ENCODE assay signal across 12 cellular contexts in the genomic region with DNA sequence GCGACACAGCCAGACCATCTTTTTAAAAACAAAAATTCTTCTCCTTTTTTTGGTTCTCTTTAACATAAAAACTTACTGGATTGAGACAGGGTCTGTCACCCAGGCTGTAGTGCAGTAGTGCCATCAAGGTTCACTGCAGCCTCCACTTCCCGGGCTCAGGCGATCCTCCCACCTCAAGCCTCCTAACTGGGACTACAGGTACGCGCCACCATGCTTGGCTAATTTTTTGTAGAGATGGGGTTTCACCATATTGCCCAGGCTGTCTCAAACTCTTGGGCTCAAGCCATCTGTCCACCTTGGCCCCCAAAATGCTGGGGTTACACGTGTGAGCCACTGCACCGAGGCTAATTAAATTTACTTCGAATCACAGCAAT. TPM values are rescaled to one million over a fixed set of nuclear protein-coding genes. Genes with fewer than 3 reads are reported as not detected.
DNase-seq lines count a peak whose midpoint lies in the region; ATAC-seq, FAIRE-seq and TF ChIP-seq lines count a peak whose summit lies in the region.
"Had no signal": no experiment of that assay in that cellular context is flagged by ENCODE, and none has a peak within 500 bp of the region (broad histone marks: within the 10 kb centered on the region; RNA-seq: fewer than 3 reads in every experiment).

No MANE protein-coding gene starts in this region.

- H3K4me3 ChIP-seq in Caco-2 (ENCODE audit: low read depth, low read length), result no peak overlapping the region
- no peak overlapping the region for H3K4me3 ChIP-seq in HEK293 (ENCODE audit: low read depth, low read length)
- H3K4me3 ChIP-seq in K562, result no peak overlapping the region
- H3K4me3 ChIP-seq in naive thymus-derived CD4-positive, alpha-beta T cell (ENCODE audit: low read length), result no peak overlapping the region

- no peaks in the 10 kb centered on the region for H3K27me3 ChIP-seq in Caco-2 (replicated peaks; ENCODE audit: control insufficient read depth, insufficient read depth, low read length)
- no peaks in the 10 kb centered on the region for H3K27me3 ChIP-seq in K562 (ENCODE audit: control insufficient read depth in 2 of 2, insufficient read depth in 2 of 2, low read length in 2 of 2)
- H3K27me3 ChIP-seq in naive thymus-derived CD4-positive, alpha-beta T cell (ENCODE audit: control insufficient read depth in 2 of 2, insufficient read depth in 2 of 2, low read length in 2 of 2), result no peaks in the 10 kb centered on the region

- no peak; the same call in 1 of the 2 replicates for TF ChIP-seq POLR2A in K562 (conservative IDR thresholded peaks at IDR 0.05)

- TF ChIP-seq CTCF in Caco-2 (IDR thresholded peaks at IDR 0.05; ENCODE audit: insufficient read depth in 1 of 2, low read depth in 1 of 2, low read length in 1 of 2, severe bottlenecking in 1 of 2, unreplicated experiment in 1 of 2), result no peak
- no peak for TF ChIP-seq CTCF in HEK293 (tag by site-specific recombination; IDR thresholded peaks at IDR 0.05)
- TF ChIP-seq CTCF in K562 (IDR thresholded peaks at IDR 0.05 in 2 of 3, conservative IDR thresholded peaks at IDR 0.05 in 1 of 3; ENCODE audit: insufficient read depth in 2 of 3, low read depth in 1 of 3, low read length in 3 of 3), result no peak

- H4K20me1 ChIP-seq in K562 (replicated peaks; ENCODE audit: control insufficient read depth, insufficient read depth, low read length), result 0 out of 2 replicates have a peak, but pooled peaks cover 2% of the 10 kb centered on the region

- H3K27ac ChIP-seq in HEK293 (ENCODE audit: extremely low read depth, low read depth, low read length), result no peak overlapping the region
- H3K27ac ChIP-seq in K562 (ENCODE audit: extremely low read depth, low read depth, low read length), result no peak overlapping the region
- H3K27ac ChIP-seq in naive thymus-derived CD4-positive, alpha-beta T cell (ENCODE audit: low read depth, low read length), result no peak overlapping the region
- H3K27ac ChIP-seq: parathyroid adenoma had no signal

- H3K27me3 Mint-ChIP-seq in Caco-2 (ENCODE audit: insufficient read depth, unreplicated experiment), result no peaks in the 10 kb centered on the region
- no peaks in the 10 kb centered on the region for H3K27me3 Mint-ChIP-seq in naive thymus-derived CD4-positive, alpha-beta T cell
- H3K27me3 Mint-ChIP-seq: activated B cell treated with CpG ODN at 0.5 μM for 24 hours had no signal

- WGBS in K562 (ENCODE audit: insufficient coverage, low coverage, missing lambda C conversion rate), result 64% methylated on average over 8 of the region's 8 CpGs

- H3K4me1 ChIP-seq in Caco-2, result peaks cover 3% of the 10 kb centered on the region; the same call in 1 of the 2 replicates
- H3K4me1 ChIP-seq in HEK293 (ENCODE audit: control insufficient read depth, insufficient read depth, low read length), result no peaks in the 10 kb centered on the region
- H3K4me1 ChIP-seq in K562 (replicated peaks in 1 of 2; ENCODE audit: control insufficient read depth in 2 of 2, insufficient read depth in 2 of 2, low read length in 2 of 2), result peaks cover 0 to 4% of the 10 kb centered on the region in 2 experiments; a peak in 3 of 5 replicates
- peaks cover 0 to 3% of the 10 kb centered on the region in 2 donors for H3K4me1 ChIP-seq in naive thymus-derived CD4-positive, alpha-beta T cell (ENCODE audit: control insufficient read depth in 2 of 2, insufficient read depth in 2 of 2, low read length in 2 of 2)
- H3K4me1 ChIP-seq: parathyroid adenoma had no signal

- DNase-seq in Caco-2 (no peak), K562 (ENCODE audit: extremely low read depth in 1 of 4, low spot score in 3 of 4) (no peak), CD1c-positive myeloid dendritic cell (ENCODE audit: extremely low spot score) (no peak), A172 (ENCODE audit: low spot score) (no peak)
- DNase-seq in naive thymus-derived CD4-positive, alpha-beta T cell, result no peak
- DNase-seq in stimulated activated CD4-positive, alpha-beta T cell treated with anti-CD3 and anti-CD28 coated beads, Interleukin-2, amount 100 ng/mL, for 48 hours, result no peak
- DNase-seq: activated B cell treated with CpG ODN at 0.5 μM for 24 hours, DMS79, foreskin melanocyte, SHP77 treated with DMSO at 0.1 percent for 48 hours had no signal

- peaks cover 94% of the 10 kb centered on the region for H3K36me3 Mint-ChIP-seq in Caco-2 (ENCODE audit: insufficient read depth, unreplicated experiment)
- H3K36me3 Mint-ChIP-seq in naive thymus-derived CD4-positive, alpha-beta T cell, result peaks cover 0 to 27% (median 17%) of the 10 kb centered on the region in 5 donors

- no peak overlapping the region for H3K9ac ChIP-seq in K562 (ENCODE audit: insufficient read depth in 1 of 2, low read depth in 2 of 2, low read length in 2 of 2)
- H3K9ac ChIP-seq: parathyroid adenoma had no signal

- POLR2A ChIA-PET in Caco-2 (lab: Charles Lee) (no interaction called here), HEK293 (lab: Yijun Ruan, JAX) (interaction anchor here (1.0 to 5.6 kb wide), 2 partner anchors 13 to 21 kb away, joined by 3 to 57 read pairs; a partner anchor contains a TSS), K562 (lab: Yijun Ruan, JAX) (interaction anchor here (1.0 to 2.4 kb wide), 4 partner anchors 10 to 14 kb away, joined by 3 to 10 read pairs (median 8); a partner anchor contains a TSS)
- POLR2A ChIA-PET in naive thymus-derived CD4-positive, alpha-beta T cell (lab: Charles Lee), result interaction anchor here (1.8 kb wide), 1 partner anchor 14 kb away, joined by 9 read pairs; a partner anchor contains a TSS

- CTCF ChIA-PET in Caco-2 (lab: Charles Lee) (no interaction called here), HEK293 (lab: Yijun Ruan, JAX) (interaction anchor here (0.8 kb wide), 1 partner anchor 206 kb away, joined by 5 read pairs; no protein-coding TSS in a partner anchor), K562 (lab: Yijun Ruan, JAX; ENCODE audit: low intra/inter-chr PET ratio) (no interaction called here)
- CTCF ChIA-PET in naive thymus-derived CD4-positive, alpha-beta T cell (lab: Charles Lee), result interaction anchor here (0.5 kb wide), 1 partner anchor 287 kb away, joined by 3 read pairs; no protein-coding TSS in a partner anchor

- H3K27ac Mint-ChIP-seq in Caco-2 (ENCODE audit: unreplicated experiment), result peak overlapping the region; percentile 77
- H3K27ac Mint-ChIP-seq in naive thymus-derived CD4-positive, alpha-beta T cell, result peak overlapping the region in 8 of 9 donors; percentile 3 to 76 (median 24)

- peaks cover 6% of the 10 kb centered on the region for H3K4me1 Mint-ChIP-seq in Caco-2 (ENCODE audit: low read depth, unreplicated experiment)
- H3K4me1 Mint-ChIP-seq in naive thymus-derived CD4-positive, alpha-beta T cell, result peaks cover 1 to 27% (median 22%) of the 10 kb centered on the region in 7 donors

- FAIRE-seq in K562 (lab: Jason Lieb, UNC), result no peak

- no peak for TF ChIP-seq EP300 in K562 (IDR thresholded peaks at IDR 0.05; ENCODE audit: low read length)

- H2AFZ ChIP-seq in K562 (ENCODE audit: low read depth, low read length), result no peak overlapping the region
- H2AFZ ChIP-seq: parathyroid adenoma had no signal

- H3K9me3 ChIP-seq in Caco-2 (no peaks in the 10 kb centered on the region), HEK293 (ENCODE audit: control insufficient read depth, insufficient read depth, low read depth, low read length) (no peaks in the 10 kb centered on the region), K562 (replicated peaks; ENCODE audit: control insufficient read depth, insufficient read depth, low read depth, low read length) (no peaks in the 10 kb centered on the region)
- H3K9me3 ChIP-seq in naive thymus-derived CD4-positive, alpha-beta T cell (ENCODE audit: control insufficient read depth in 2 of 3, low read length in 3 of 3), result no peaks in the 10 kb centered on the region

- H3K4me2 ChIP-seq in K562 (ENCODE audit: insufficient read depth, low read length), result no peak overlapping the region

- in situ Hi-C loops in K562 (cut with MboI), result no loop called here

- H3K36me3 ChIP-seq in Caco-2 (ENCODE audit: control insufficient read depth, insufficient read depth, low read length) (no peaks in the 10 kb centered on the region), HEK293 (ENCODE audit: control insufficient read depth in 2 of 2, insufficient read depth in 1 of 2, low read length in 2 of 2) (peaks cover 19 to 43% of the 10 kb centered on the region in 2 experiments), K562 (ENCODE audit: control insufficient read depth, insufficient read depth, low read length) (peaks cover 44% of the 10 kb centered on the region)
- H3K36me3 ChIP-seq in naive thymus-derived CD4-positive, alpha-beta T cell (ENCODE audit: control insufficient read depth in 2 of 3, insufficient read depth in 3 of 3, low read length in 3 of 3), result peaks cover 16 to 40% (median 36%) of the 10 kb centered on the region in 3 experiments

- intact Hi-C loops in Caco-2 (cut with micrococcal nuclease; ENCODE audit: unreplicated experiment), result no loop called here
- intact Hi-C loops in K562 (cut with micrococcal nuclease), result no loop called here
- intact Hi-C loops in naive thymus-derived CD4-positive, alpha-beta T cell (cut with micrococcal nuclease), result no loop called here

- no peak for TF ChIP-seq RAD21 in K562 (CRISPR knock-in tag; conservative IDR thresholded peaks at IDR 0.05 in 1 of 2, IDR thresholded peaks at IDR 0.05 in 1 of 2)

- BruUV-seq in Caco-2 (replicated peaks; lab: Mats Ljungman, UMichigan) (no TSS peak), K562 (replicated peaks; lab: Mats Ljungman, UMichigan) (no TSS peak)

- H3K4me3 Mint-ChIP-seq in Caco-2 (ENCODE audit: unreplicated experiment), result peak overlapping the region; percentile 52
- no peak overlapping the region for H3K4me3 Mint-ChIP-seq in naive thymus-derived CD4-positive, alpha-beta T cell
- H3K4me3 Mint-ChIP-seq: activated B cell treated with CpG ODN at 0.5 μM for 24 hours had no signal

- H3K79me2 ChIP-seq in K562 (ENCODE audit: control insufficient read depth, insufficient read depth, low read length), result peaks cover 2% of the 10 kb centered on the region; the same call in 1 of the 3 replicates
- H3K79me2 ChIP-seq: parathyroid adenoma had no signal

- H3K9me1 ChIP-seq in K562 (ENCODE audit: control insufficient read depth, insufficient read depth, low read length), result no peaks in the 10 kb centered on the region

- H3K9me3 Mint-ChIP-seq in Caco-2 (ENCODE audit: unreplicated experiment), result no peaks in the 10 kb centered on the region
- H3K9me3 Mint-ChIP-seq in naive thymus-derived CD4-positive, alpha-beta T cell, result peaks cover 0 to 1% (median 0%) of the 10 kb centered on the region in 11 donors
- H3K9me3 Mint-ChIP-seq: activated B cell treated with CpG ODN at 0.5 μM for 24 hours had no signal

- ATAC-seq in K562, result peak; percentile 38
- peak; percentile 26 for ATAC-seq in naive thymus-derived CD4-positive, alpha-beta T cell

RNA-seq across cellular contexts. Expression of a gene that starts 13.8 kb away (rescaled TPM):
- 476 and 485 TPM in 2 replicates for total RNA-seq in Caco-2 (2022)
- 356 and 598 TPM in 2 replicates for total RNA-seq in K562 (2011; cell fraction: chromatin; rRNA removed; ENCODE audit: low replicate concordance)
- 228 and 233 TPM in 2 replicates for total RNA-seq in K562 (2011; cell fraction: nucleolus; rRNA removed)
- 308 and 408 TPM in 2 replicates for total RNA-seq in K562 (2011; cell fraction: nucleoplasm; rRNA removed)
- total RNA-seq in K562 (2014; rRNA removed), result 618 and 644 TPM in 2 replicates
- 459 and 532 TPM in 2 replicates for total RNA-seq in K562 (2014; rRNA removed; fragmentation: Illumina TruSeq; extraction: Trizol)
- 625 and 667 TPM in 2 replicates for total RNA-seq in K562 (2015; rRNA removed; fragmentation: Illumina TruSeq; extraction: Trizol)
- total RNA-seq in K562 (2021), result 505 and 531 TPM in 2 replicates
- polyA plus RNA-seq in K562 (2011; rRNA removed), result 462 and 670 TPM in 2 replicates
- 427 and 490 TPM in 2 replicates for polyA plus RNA-seq in K562 (2011; cell fraction: cytosol; rRNA removed)
- polyA plus RNA-seq in K562 (2011; cell fraction: nucleus; rRNA removed), result 679 and 733 TPM in 2 replicates
- 428 and 630 TPM in 2 replicates for polyA plus RNA-seq in K562 (2012)
- 718 and 883 TPM in 2 replicates for polyA plus RNA-seq in K562 (2014; fragmentation: Illumina TruSeq; extraction: Trizol)
- 100 to 1,000 TPM; 224 to 434 TPM for polyA plus RNA-seq in K562 (2014; fragmentation: Nextera tagmentation; extraction: Ambion mirVana)
- polyA plus RNA-seq in K562 (2014; rRNA removed), result 740 and 789 TPM in 2 replicates
- polyA minus RNA-seq in K562 (2011; rRNA and poly(A)+ RNA removed), result 665 and 715 TPM in 2 replicates
- 333 and 409 TPM in 2 replicates for polyA minus RNA-seq in K562 (2011; cell fraction: cytosol; rRNA and poly(A)+ RNA removed)
- 447 and 633 TPM in 2 replicates for polyA minus RNA-seq in K562 (2011; cell fraction: nucleus; rRNA and poly(A)+ RNA removed)
- 100 to 1,000 TPM; 537 to 766 (median 589) TPM for total RNA-seq in naive thymus-derived CD4-positive, alpha-beta T cell
- 100 to 1,000 TPM; 918 to 958 TPM for polyA plus RNA-seq in naive thymus-derived CD4-positive, alpha-beta T cell
- 631 and 694 TPM in 2 replicates for total RNA-seq in A172 (2014; rRNA removed; shearing (Covaris generic))

RNA-seq across cellular contexts. Expression of a gene that starts 14.4 kb away (rescaled TPM):
- total RNA-seq in Caco-2 (2022) (10.2 and 10.8 TPM in 2 replicates), K562 (2014; rRNA removed) (3.0 and 3.2 TPM in 2 replicates), K562 (2014; rRNA removed; fragmentation: Illumina TruSeq; extraction: Trizol) (16.7 and 19.3 TPM in 2 replicates), K562 (2015; rRNA removed; fragmentation: Illumina TruSeq; extraction: Trizol) (14.2 and 16.3 TPM in 2 replicates), K562 (2021) (14.6 and 15.7 TPM in 2 replicates)
- 1.7 and 14.3 TPM in 2 replicates for total RNA-seq in K562 (2011; cell fraction: chromatin; rRNA removed; ENCODE audit: low replicate concordance)
- total RNA-seq in K562 (2011; cell fraction: nucleolus; rRNA removed), result 1.2 and 2.0 TPM in 2 replicates
- total RNA-seq in K562 (2011; cell fraction: nucleoplasm; rRNA removed), result 3.2 and 4.4 TPM in 2 replicates
- polyA plus RNA-seq in K562 (2011; rRNA removed) (3.0 and 4.7 TPM in 2 replicates), K562 (2014; fragmentation: Illumina TruSeq; extraction: Trizol) (17.4 and 17.5 TPM in 2 replicates), K562 (2014; fragmentation: Nextera tagmentation; extraction: Ambion mirVana) (10 to 100 TPM in 1 of 2 experiments, 1 to 10 TPM in 1; 7.7 to 10.6 TPM), K562 (2014; rRNA removed) (6.0 and 6.9 TPM in 2 replicates)
- 0.66 and 2.2 TPM in 2 replicates for polyA plus RNA-seq in K562 (2011; cell fraction: cytosol; rRNA removed)
- polyA plus RNA-seq in K562 (2011; cell fraction: nucleus; rRNA removed), result 1.6 and 2.4 TPM in 2 replicates
- polyA plus RNA-seq in K562 (2012), result 7.4 and 8.8 TPM in 2 replicates
- 12.6 and 15.3 TPM in 2 replicates for polyA minus RNA-seq in K562 (2011; rRNA and poly(A)+ RNA removed)
- 6.6 and 9.7 TPM in 2 replicates for polyA minus RNA-seq in K562 (2011; cell fraction: cytosol; rRNA and poly(A)+ RNA removed)
- 1.5 and 2.4 TPM in 2 replicates for polyA minus RNA-seq in K562 (2011; cell fraction: nucleus; rRNA and poly(A)+ RNA removed)
- total RNA-seq in naive thymus-derived CD4-positive, alpha-beta T cell, result 10 to 100 TPM in 1 of 5 experiments, 1 to 10 TPM in 4; 1.6 to 24.8 (median 5.2) TPM
- polyA plus RNA-seq in naive thymus-derived CD4-positive, alpha-beta T cell, result 1 to 10 TPM; 5.8 to 6.7 TPM
- total RNA-seq in A172 (2014; rRNA removed; shearing (Covaris generic)), result 16.3 and 18.7 TPM in 2 replicates

RNA-seq across cellular contexts. Expression of a gene that starts 45.0 kb away (rescaled TPM):
- total RNA-seq in Caco-2 (2022), result 1.8 and 2.0 TPM in 2 replicates
- total RNA-seq in K562 (2011; cell fraction: chromatin; rRNA removed; ENCODE audit: low replicate concordance), result 1.5 and 5.2 TPM in 2 replicates
- 0.67 and 0.79 TPM in 2 replicates for total RNA-seq in K562 (2011; cell fraction: nucleolus; rRNA removed)
- 1.7 and 3.6 TPM in 2 replicates for total RNA-seq in K562 (2011; cell fraction: nucleoplasm; rRNA removed)
- total RNA-seq in K562 (2014; rRNA removed), result 0.54 and 0.90 TPM in 2 replicates
- 1.9 and 2.4 TPM in 2 replicates for total RNA-seq in K562 (2014; rRNA removed; fragmentation: Illumina TruSeq; extraction: Trizol)
- 2.0 and 2.1 TPM in 2 replicates for total RNA-seq in K562 (2015; rRNA removed; fragmentation: Illumina TruSeq; extraction: Trizol)
- total RNA-seq in K562 (2021), result 0.85 and 0.98 TPM in 2 replicates
- 1.2 and 1.6 TPM in 2 replicates for polyA plus RNA-seq in K562 (2011; rRNA removed)
- 0.07 and 0.34 TPM in 2 replicates for polyA plus RNA-seq in K562 (2011; cell fraction: cytosol; rRNA removed)
- 1.3 TPM in 2 replicates for polyA plus RNA-seq in K562 (2011; cell fraction: nucleus; rRNA removed)
- polyA plus RNA-seq in K562 (2012), result 0.66 and 1.1 TPM in 2 replicates
- polyA plus RNA-seq in K562 (2014; fragmentation: Illumina TruSeq; extraction: Trizol), result 0.53 and 1.1 TPM in 2 replicates
- under 1 TPM; 0.32 to 0.50 TPM for polyA plus RNA-seq in K562 (2014; fragmentation: Nextera tagmentation; extraction: Ambion mirVana)
- 0.31 and 0.85 TPM in 2 replicates for polyA plus RNA-seq in K562 (2014; rRNA removed)
- 3.6 and 5.1 TPM in 2 replicates for polyA minus RNA-seq in K562 (2011; rRNA and poly(A)+ RNA removed)
- polyA minus RNA-seq in K562 (2011; cell fraction: cytosol; rRNA and poly(A)+ RNA removed), result 0.46 and 1.2 TPM in 2 replicates
- polyA minus RNA-seq in K562 (2011; cell fraction: nucleus; rRNA and poly(A)+ RNA removed), result 2.3 and 3.8 TPM in 2 replicates
- total RNA-seq in naive thymus-derived CD4-positive, alpha-beta T cell, result 1 to 10 TPM; 3.5 to 6.7 (median 5.3) TPM
- 1 to 10 TPM; 1.3 to 2.0 TPM for polyA plus RNA-seq in naive thymus-derived CD4-positive, alpha-beta T cell
- 3.1 and 3.3 TPM in 2 replicates for total RNA-seq in A172 (2014; rRNA removed; shearing (Covaris generic))

Comparison
In these comparisons a context has a peak if more than half of its experiments do, and no peak if none do; other contexts are left out.
1. CTCF ChIA-PET loops: an anchor here in HEK293 (0.8 kb wide) and naive thymus-derived CD4-positive, alpha-beta T cell (0.5 kb wide); none called in Caco-2 and K562.